ENCODE assay signal across 12 cellular contexts in genomic region chr16:1775006-1775845, GRCh38. TPM values are rescaled to one million over a fixed set of nuclear protein-coding genes. Genes with fewer than 3 reads are reported as not detected.
DNase-seq lines count a peak whose midpoint lies in the region; ATAC-seq and TF ChIP-seq lines count a peak whose summit lies in the region.
"Had no signal": no experiment of that assay in that cellular context is flagged by ENCODE, and none has a peak within 500 bp of the region (broad histone marks: within the 10 kb centered on the region; RNA-seq: fewer than 3 reads in every experiment).

No MANE protein-coding gene starts in this region.

- no peaks in the 10 kb centered on the region for H3K9me3 Mint-ChIP-seq in activated CD8-positive, alpha-beta memory T cell treated with anti-CD3 and anti-CD28 coated beads, Interleukin-2, amount 10 ng/mL, durations not matched to agents 7 days and 5 days (ENCODE audit: low read depth)
- peaks cover 0 to 2% (median 0%) of the 10 kb centered on the region in 5 experiments for H3K9me3 Mint-ChIP-seq in brain

- peaks cover 37% of the 10 kb centered on the region for H4K20me1 ChIP-seq in osteoblast (ENCODE audit: insufficient read depth, low read length)

- peaks cover 24% of the 10 kb centered on the region for H3K4me1 ChIP-seq in osteoblast (ENCODE audit: insufficient read depth, low read length)
- peaks cover 27% of the 10 kb centered on the region for H3K4me1 ChIP-seq in effector memory CD4-positive, alpha-beta T cell (ENCODE audit: control insufficient read depth, insufficient read depth, low read length, poor library complexity, severe bottlenecking)

- H3K27ac ChIP-seq in osteoblast (ENCODE audit: low read depth, low read length) = no peak overlapping the region
- H3K27ac ChIP-seq in effector memory CD4-positive, alpha-beta T cell (ENCODE audit: insufficient read depth, low read length, poor library complexity, severe bottlenecking) = no peak overlapping the region

- H3K27me3 ChIP-seq in osteoblast (ENCODE audit: insufficient read depth, low read length) = no peaks in the 10 kb centered on the region
- no peaks in the 10 kb centered on the region for H3K27me3 ChIP-seq in effector memory CD4-positive, alpha-beta T cell (replicated peaks; ENCODE audit: control insufficient read depth, insufficient read depth, low read length, poor library complexity, severe bottlenecking)
- H3K27me3 ChIP-seq: spleen had no signal

- H3K9me3 ChIP-seq in osteoblast (ENCODE audit: low read depth, low read length) = no peaks in the 10 kb centered on the region
- no peaks in the 10 kb centered on the region for H3K9me3 ChIP-seq in effector memory CD4-positive, alpha-beta T cell (ENCODE audit: control insufficient read depth, low read length)
- H3K9me3 ChIP-seq: spleen had no signal

- H3K4me1 Mint-ChIP-seq in activated CD8-positive, alpha-beta memory T cell treated with anti-CD3 and anti-CD28 coated beads, Interleukin-2, amount 10 ng/mL, durations not matched to agents 7 days and 5 days = peaks cover 11% of the 10 kb centered on the region
- peaks cover 12% of the 10 kb centered on the region for H3K4me1 Mint-ChIP-seq in brain

- TF ChIP-seq CTCF in LNCaP clone FGC (IDR thresholded peaks at IDR 0.05; ENCODE audit: control insufficient read depth, extremely low read depth, insufficient read depth) (no peak), brain (conservative IDR thresholded peaks at IDR 0.05) (no peak), osteoblast (IDR thresholded peaks at IDR 0.05; ENCODE audit: extremely low read depth, low read depth, low read length) (no peak)

- peaks cover 5% of the 10 kb centered on the region for H3K36me3 Mint-ChIP-seq in activated CD8-positive, alpha-beta memory T cell treated with anti-CD3 and anti-CD28 coated beads, Interleukin-2, amount 10 ng/mL, durations not matched to agents 7 days and 5 days
- peaks cover under 1% of the 10 kb centered on the region for H3K36me3 Mint-ChIP-seq in brain

- no peak overlapping the region for H3K27ac Mint-ChIP-seq in activated CD8-positive, alpha-beta memory T cell treated with anti-CD3 and anti-CD28 coated beads, Interleukin-2, amount 10 ng/mL, durations not matched to agents 7 days and 5 days
- H3K27ac Mint-ChIP-seq in brain = peak overlapping the region in 1 of 5 experiments; percentile 33

- peak overlapping the region; percentile 22 for H3K4me3 Mint-ChIP-seq in activated CD8-positive, alpha-beta memory T cell treated with anti-CD3 and anti-CD28 coated beads, Interleukin-2, amount 10 ng/mL, durations not matched to agents 7 days and 5 days
- peak overlapping the region; percentile 54 to 98 (median 64) for H3K4me3 Mint-ChIP-seq in brain

- H2AFZ ChIP-seq in osteoblast (ENCODE audit: low read length) = no peak overlapping the region

- peak overlapping the region; percentile 97 for H3K4me2 ChIP-seq in osteoblast (ENCODE audit: insufficient read depth, low read length)

- H3K36me3 ChIP-seq in osteoblast (ENCODE audit: insufficient read depth, low read length) = peaks cover 23% of the 10 kb centered on the region
- peaks cover 27% of the 10 kb centered on the region for H3K36me3 ChIP-seq in effector memory CD4-positive, alpha-beta T cell (ENCODE audit: control insufficient read depth, insufficient read depth, low read length)

- ATAC-seq in activated CD8-positive, alpha-beta memory T cell treated with anti-CD3 and anti-CD28 coated beads, Interleukin-2, amount 10 ng/mL, durations not matched to agents 7 days and 5 days = no peak
- no peak for ATAC-seq in HG02678 (IDR thresholded peaks at IDR 0.05; ENCODE audit: unreplicated experiment)

- CTCF ChIA-PET in activated CD8-positive, alpha-beta memory T cell treated with anti-CD3 and anti-CD28 coated beads, Interleukin-2, amount 10 ng/mL, durations not matched to agents 7 days and 5 days (lab: Charles Lee) = interaction anchor here (1.5 to 4.5 kb wide), 2 partner anchors 48 to 70 kb away, joined by 6 to 25 read pairs; partner anchors contain the start of gene MAPK8IP3

- no peaks in the 10 kb centered on the region for H3K27me3 Mint-ChIP-seq in activated CD8-positive, alpha-beta memory T cell treated with anti-CD3 and anti-CD28 coated beads, Interleukin-2, amount 10 ng/mL, durations not matched to agents 7 days and 5 days
- H3K27me3 Mint-ChIP-seq in brain = peaks cover 6% of the 10 kb centered on the region

- peaks cover 43% of the 10 kb centered on the region for H3K79me2 ChIP-seq in osteoblast (ENCODE audit: insufficient read depth, low read length)

- H3K4me3 ChIP-seq in LNCaP clone FGC (ENCODE audit: low read depth, low read length) (peak overlapping the region; percentile 94; the same call in 1 of the 2 replicates), osteoblast (ENCODE audit: insufficient read depth, low read length) (no peak overlapping the region)
- H3K4me3 ChIP-seq in effector memory CD4-positive, alpha-beta T cell (ENCODE audit: insufficient read depth, low read depth, low read length, poor library complexity, severe bottlenecking) = no peak overlapping the region

- DNase-seq in activated CD8-positive, alpha-beta memory T cell treated with anti-CD3 and anti-CD28 coated beads, Interleukin-2, amount 10 ng/mL, durations not matched to agents 7 days and 5 days = no peak
- no peak for DNase-seq in activated CD8-positive, alpha-beta memory T cell treated with anti-CD3 and anti-CD28 coated beads for 24 hours
- DNase-seq in LNCaP clone FGC (ENCODE audit: low read depth) (no peak), osteoblast (ENCODE audit: insufficient read length, low spot score, missing footprints) (peak; percentile 84), HK-2 (ENCODE audit: unreplicated experiment) (no peak)
- no peak for DNase-seq in effector memory CD4-positive, alpha-beta T cell
- DNase-seq: aorta, DMS79 treated with DMSO at 0.1 percent for 48 hours, NCI-H1694 treated with DMSO at 0.1 percent for 48 hours, spleen had no signal

RNA-seq across cellular contexts. Expression of gene MRPS34, which starts 2.3 kb away (rescaled TPM):
- 100 to 1,000 TPM; 134 to 154 TPM for total RNA-seq in activated CD8-positive, alpha-beta memory T cell treated with anti-CD3 and anti-CD28 coated beads, Interleukin-2, amount 10 ng/mL, durations not matched to agents 7 days and 5 days
- 163 TPM for polyA plus RNA-seq in brain (ENCODE audit: insufficient read depth, low read depth, low replicate concordance)
- 40.5 and 47.1 TPM in 2 replicates for total RNA-seq in osteoblast

RNA-seq across cellular contexts. Expression of gene EME2, which starts 2.6 kb away (rescaled TPM):
- total RNA-seq in activated CD8-positive, alpha-beta memory T cell treated with anti-CD3 and anti-CD28 coated beads, Interleukin-2, amount 10 ng/mL, durations not matched to agents 7 days and 5 days = 10 to 100 TPM; 22.3 to 34.6 TPM
- polyA plus RNA-seq in brain (ENCODE audit: insufficient read depth, low read depth, low replicate concordance) = 1.0 TPM
- 10.0 and 16.3 TPM in 2 replicates for total RNA-seq in osteoblast

RNA-seq across cellular contexts. Expression of gene NME3, which starts 3.9 kb away (rescaled TPM):
- total RNA-seq in activated CD8-positive, alpha-beta memory T cell treated with anti-CD3 and anti-CD28 coated beads, Interleukin-2, amount 10 ng/mL, durations not matched to agents 7 days and 5 days = 10 to 100 TPM; 46.0 to 50.4 TPM
- polyA plus RNA-seq in brain (ENCODE audit: insufficient read depth, low read depth, low replicate concordance) = 65.0 TPM
- total RNA-seq in osteoblast = 49.2 and 55.4 TPM in 2 replicates

RNA-seq across cellular contexts. Expression of gene SPSB3, which starts 7.1 kb away (rescaled TPM):
- total RNA-seq in activated CD8-positive, alpha-beta memory T cell treated with anti-CD3 and anti-CD28 coated beads, Interleukin-2, amount 10 ng/mL, durations not matched to agents 7 days and 5 days = 10 to 100 TPM; 35.7 to 36.5 TPM
- 119 TPM for polyA plus RNA-seq in brain (ENCODE audit: insufficient read depth, low read depth, low replicate concordance)
- total RNA-seq in osteoblast = 33.6 and 42.3 TPM in 2 replicates

RNA-seq across cellular contexts. Expression of gene NUBP2, which starts 7.5 kb away (rescaled TPM):
- total RNA-seq in activated CD8-positive, alpha-beta memory T cell treated with anti-CD3 and anti-CD28 coated beads, Interleukin-2, amount 10 ng/mL, durations not matched to agents 7 days and 5 days = 10 to 100 TPM; 52.5 to 64.0 TPM
- polyA plus RNA-seq in brain (ENCODE audit: insufficient read depth, low read depth, low replicate concordance) = 125 TPM
- total RNA-seq in osteoblast = 45.4 and 56.1 TPM in 2 replicates
